ENCODE assay signal across 13 cellular contexts in the genomic region with DNA sequence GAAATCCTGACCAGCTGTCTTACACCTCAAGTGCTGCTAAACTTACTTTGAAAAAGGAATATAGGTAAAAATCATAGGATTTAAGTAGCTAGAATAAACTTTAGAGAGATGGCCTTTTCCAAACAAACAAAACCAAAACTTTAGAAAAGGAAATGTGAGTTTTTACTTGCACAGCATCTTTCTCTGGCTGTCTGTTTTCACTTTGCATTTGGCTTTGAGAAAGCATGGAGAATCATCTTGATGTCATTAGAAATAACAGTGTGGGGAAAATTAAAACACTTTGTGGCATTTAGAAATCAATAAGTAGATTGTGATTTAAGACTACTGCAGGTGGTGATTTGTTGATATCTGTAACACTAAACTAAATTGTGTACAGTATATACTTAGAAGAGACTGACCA. TPM values are rescaled to one million over a fixed set of nuclear protein-coding genes. Genes with fewer than 3 reads are reported as not detected.
DNase-seq lines count a peak whose midpoint lies in the region; ATAC-seq and TF ChIP-seq lines count a peak whose summit lies in the region.
"Had no signal": no experiment of that assay in that cellular context is flagged by ENCODE, and none has a peak within 500 bp of the region (broad histone marks: within the 10 kb centered on the region; RNA-seq: fewer than 3 reads in every experiment).

No MANE protein-coding gene starts in this region.

- H3K27ac ChIP-seq in PC-9 (peak overlapping the region; percentile 64), epithelial cell of prostate (peak overlapping the region; percentile 98), prostate gland (peak overlapping the region; percentile 39 to 49)

- no TSS peak for BruUV-seq in PC-9 (replicated peaks; lab: Mats Ljungman, UMichigan)

- peaks cover 75% of the 10 kb centered on the region for H3K4me1 Mint-ChIP-seq in CD14-positive monocyte
- H3K4me1 Mint-ChIP-seq in stimulated activated naive B cell treated with anti-CD40 and anti-IgM and Interleukin-4, amounts not matched to agents 10 μg/mL and 1 μg/mL and 100 μg/mL, for 72 hours: peaks cover 23 to 56% of the 10 kb centered on the region in 2 donors
- H3K4me1 Mint-ChIP-seq in activated naive CD8-positive, alpha-beta T cell treated with anti-CD3 and anti-CD28 coated beads for 36 hours: peaks cover 52% of the 10 kb centered on the region

- peaks cover 26% of the 10 kb centered on the region for H3F3A ChIP-seq in PC-9 (ENCODE audit: insufficient read depth, low read depth)

- H3K36me3 Mint-ChIP-seq in CD14-positive monocyte: peaks cover 2 to 3% of the 10 kb centered on the region in 2 donors
- peaks cover 5 to 9% of the 10 kb centered on the region in 2 donors for H3K36me3 Mint-ChIP-seq in stimulated activated naive B cell treated with anti-CD40 and anti-IgM and Interleukin-4, amounts not matched to agents 10 μg/mL and 1 μg/mL and 100 μg/mL, for 72 hours
- H3K36me3 Mint-ChIP-seq in activated naive CD8-positive, alpha-beta T cell treated with anti-CD3 and anti-CD28 coated beads for 36 hours: peaks cover 5% of the 10 kb centered on the region

- ATAC-seq in stimulated activated naive B cell treated with anti-CD40 and anti-IgM and Interleukin-4, amounts not matched to agents 10 μg/mL and 1 μg/mL and 100 μg/mL, for 72 hours (replicated peaks): no peak

- H3K27me3 ChIP-seq in PC-9 (ENCODE audit: insufficient read depth, low read depth): no peaks in the 10 kb centered on the region
- no peaks in the 10 kb centered on the region for H3K27me3 ChIP-seq in prostate gland (replicated peaks; ENCODE audit: insufficient read depth)
- H3K27me3 ChIP-seq: upper lobe of left lung had no signal

- no peaks in the 10 kb centered on the region for H3K36me3 ChIP-seq in PC-9 (ENCODE audit: low read depth)
- no peaks in the 10 kb centered on the region for H3K36me3 ChIP-seq in prostate gland
- H3K36me3 ChIP-seq: upper lobe of left lung had no signal

- intact Hi-C loops in CD14-positive monocyte (cut with micrococcal nuclease): no loop called here
- intact Hi-C loops in PC-9 (cut with micrococcal nuclease; ENCODE audit: unreplicated experiment): no loop called here
- intact Hi-C loops in prostate gland (cut with DNase I): no loop called here

- H3K9me3 Mint-ChIP-seq in CD14-positive monocyte: no peaks in the 10 kb centered on the region
- H3K9me3 Mint-ChIP-seq in stimulated activated naive B cell treated with anti-CD40 and anti-IgM and Interleukin-4, amounts not matched to agents 10 μg/mL and 1 μg/mL and 100 μg/mL, for 72 hours: no peaks in the 10 kb centered on the region
- H3K9me3 Mint-ChIP-seq in activated naive CD8-positive, alpha-beta T cell treated with anti-CD3 and anti-CD28 coated beads for 36 hours: no peaks in the 10 kb centered on the region
- H3K9me3 Mint-ChIP-seq: dendritic cell treated with granulocyte-macrophage colony-stimulating factor and Interleukin-4, amounts not matched to agents 40 ng/mL and 50 ng/mL, for 4 days; memory B cell had no signal

- H3K4me1 ChIP-seq in PC-9 (replicated peaks; ENCODE audit: insufficient read depth) (peaks cover 59% of the 10 kb centered on the region), prostate gland (replicated peaks) (peaks cover 6% of the 10 kb centered on the region)

- H3K79me2 ChIP-seq in PC-9 (ENCODE audit: low read depth): peaks cover 86% of the 10 kb centered on the region

- peak overlapping the region; percentile 41; the same call in 1 of the 2 replicates for H3K4me3 ChIP-seq in PC-9
- no peak overlapping the region for H3K4me3 ChIP-seq in prostate gland
- H3K4me3 ChIP-seq: upper lobe of left lung had no signal

- no peak for TF ChIP-seq POLR2A in prostate gland (IDR thresholded peaks at IDR 0.05)

- 0 out of 2 replicates have a peak overlapping the region, but pooled peaks have one; percentile 56 for H2AFZ ChIP-seq in PC-9

- no peaks in the 10 kb centered on the region; the same call in 1 of the 2 replicates for H3K9me3 ChIP-seq in PC-9 (ENCODE audit: insufficient read depth, low read depth)
- H3K9me3 ChIP-seq in prostate gland: no peaks in the 10 kb centered on the region
- H3K9me3 ChIP-seq: upper lobe of left lung had no signal

- H3K27ac Mint-ChIP-seq in CD14-positive monocyte: peak overlapping the region in 4 of 7 donors; percentile 13 to 69 (median 38)
- no peak overlapping the region for H3K27ac Mint-ChIP-seq in stimulated activated naive B cell treated with anti-CD40 and anti-IgM and Interleukin-4, amounts not matched to agents 10 μg/mL and 1 μg/mL and 100 μg/mL, for 72 hours
- H3K27ac Mint-ChIP-seq in activated naive CD8-positive, alpha-beta T cell treated with anti-CD3 and anti-CD28 coated beads for 36 hours: no peak overlapping the region
- H3K27ac Mint-ChIP-seq: dendritic cell treated with granulocyte-macrophage colony-stimulating factor and Interleukin-4, amounts not matched to agents 40 ng/mL and 50 ng/mL, for 4 days; memory B cell had no signal

- DNase-seq in CD14-positive monocyte (ENCODE audit: low spot score) (no peak), PC-9 (no peak), epithelial cell of prostate (ENCODE audit: low read depth, low spot score) (no peak), prostate gland (ENCODE audit: low spot score) (no peak), HPDE6-E6E7 (ENCODE audit: extremely low spot score) (no peak), NCI-H2029 treated with DMSO at 0.1 percent for 48 hours (lab: John Stamatoyannopoulos, UW) (no peak)
- DNase-seq in stimulated activated naive B cell treated with anti-CD40 and anti-IgM and Interleukin-4, amounts not matched to agents 10 μg/mL and 1 μg/mL and 100 μg/mL, for 72 hours: no peak
- no peak for DNase-seq in activated naive CD8-positive, alpha-beta T cell treated with anti-CD3 and anti-CD28 coated beads for 36 hours
- DNase-seq: activated CD8-positive, alpha-beta memory T cell treated with anti-CD3 and anti-CD28 coated beads, Interleukin-2, amount 50 U/mL, for 48 hours; NCI-H1092 treated with DMSO at 0.1 percent for 48 hours had no signal

- H3K27me3 Mint-ChIP-seq in CD14-positive monocyte (ENCODE audit: low read depth in 3 of 3): no peaks in the 10 kb centered on the region
- H3K27me3 Mint-ChIP-seq in stimulated activated naive B cell treated with anti-CD40 and anti-IgM and Interleukin-4, amounts not matched to agents 10 μg/mL and 1 μg/mL and 100 μg/mL, for 72 hours: no peaks in the 10 kb centered on the region
- no peaks in the 10 kb centered on the region for H3K27me3 Mint-ChIP-seq in activated naive CD8-positive, alpha-beta T cell treated with anti-CD3 and anti-CD28 coated beads for 36 hours
- H3K27me3 Mint-ChIP-seq: dendritic cell treated with granulocyte-macrophage colony-stimulating factor and Interleukin-4, amounts not matched to agents 40 ng/mL and 50 ng/mL, for 4 days; memory B cell had no signal

- no peaks in the 10 kb centered on the region for H4K20me1 ChIP-seq in PC-9 (ENCODE audit: insufficient read depth)

- H3K4me3 Mint-ChIP-seq in CD14-positive monocyte: no peak overlapping the region
- no peak overlapping the region for H3K4me3 Mint-ChIP-seq in stimulated activated naive B cell treated with anti-CD40 and anti-IgM and Interleukin-4, amounts not matched to agents 10 μg/mL and 1 μg/mL and 100 μg/mL, for 72 hours
- H3K4me3 Mint-ChIP-seq in activated naive CD8-positive, alpha-beta T cell treated with anti-CD3 and anti-CD28 coated beads for 36 hours: no peak overlapping the region
- H3K4me3 Mint-ChIP-seq: memory B cell had no signal

- CTCF ChIA-PET in PC-9 (lab: Charles Lee): interaction anchor here (0.7 kb wide), 1 partner anchor 573 kb away, joined by 7 read pairs; no protein-coding TSS in a partner anchor

- POLR2A ChIA-PET in PC-9 (lab: Charles Lee; ENCODE audit: unreplicated experiment): interaction anchor here (0.5 to 0.6 kb wide), 3 partner anchors 137 to 203 kb away, joined by 4 to 6 read pairs (median 6); no protein-coding TSS in a partner anchor

- H3K9me2 ChIP-seq in PC-9 (ENCODE audit: insufficient read depth): no peaks in the 10 kb centered on the region; the same call in 1 of the 2 replicates

- TF ChIP-seq CTCF in CD14-positive monocyte (IDR thresholded peaks at IDR 0.05) (no peak), PC-9 (conservative IDR thresholded peaks at IDR 0.05) (no peak), prostate gland (IDR thresholded peaks at IDR 0.05) (no peak)

- H3K4me2 ChIP-seq in PC-9: peak overlapping the region; percentile 77

RNA-seq across cellular contexts. Expression of gene WDFY2, which starts 6.0 kb away (rescaled TPM):
- 1 to 10 TPM; 6.5 to 9.1 TPM for polyA plus RNA-seq in CD14-positive monocyte
- total RNA-seq in PC-9 (2021) (14.1 and 14.3 TPM in 2 replicates), prostate gland (10 to 100 TPM in 1 of 2 donors, 1 to 10 TPM in 1; 7.9 to 23.2 TPM)
- 1 to 10 TPM; 6.0 to 7.9 TPM for total RNA-seq in activated naive CD8-positive, alpha-beta T cell treated with anti-CD3 and anti-CD28 coated beads for 36 hours

Comparison
In these comparisons a context has a peak if more than half of its experiments do, and no peak if none do; other contexts are left out.
1. H3K27ac Mint-ChIP-seq: peak in CD14-positive monocyte (4 of 7); none in stimulated activated naive B cell treated with anti-CD40 and anti-IgM and Interleukin-4, amounts not matched to agents 10 μg/mL and 1 μg/mL and 100 μg/mL, for 72 hours (single experiment) and activated naive CD8-positive, alpha-beta T cell treated with anti-CD3 and anti-CD28 coated beads for 36 hours (single experiment).
2. H3K27ac ChIP-seq: peak in every context shown above with its lines; median percentile 98 in epithelial cell of prostate; 64 in PC-9; 44 in prostate gland.